ENCODE assay signal across 19 cellular contexts in the genomic region with DNA sequence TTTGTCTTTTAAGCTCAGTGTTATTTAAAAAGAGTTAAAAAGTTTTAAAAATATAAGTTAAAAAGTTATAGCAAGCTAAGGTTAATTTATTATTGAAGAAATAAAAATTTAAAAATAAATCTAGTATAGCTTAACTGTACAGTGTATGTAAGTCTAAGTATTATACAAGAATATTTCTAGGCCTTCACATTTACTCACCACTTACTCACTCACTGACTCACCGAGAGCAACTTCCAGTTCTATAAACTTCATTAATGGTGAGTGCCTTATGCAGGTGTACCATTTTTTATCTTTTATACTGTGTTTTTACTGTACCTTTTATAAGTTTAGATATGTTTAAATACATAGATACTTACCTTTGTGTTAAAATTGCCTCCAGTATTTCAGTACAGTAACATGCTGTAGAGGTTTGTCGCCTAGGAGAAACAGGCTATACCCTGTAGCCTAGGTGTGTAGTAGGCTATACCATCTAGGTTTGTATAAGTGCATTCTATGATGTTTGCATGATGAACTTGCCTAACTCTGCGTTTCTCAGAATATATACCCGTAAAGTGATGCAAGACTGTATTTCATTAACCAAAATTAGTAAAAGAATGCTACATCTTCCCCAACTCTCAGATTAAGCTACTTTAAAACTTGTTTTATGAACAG.
DNase-seq lines count a peak whose midpoint lies in the region; ATAC-seq, FAIRE-seq and TF ChIP-seq lines count a peak whose summit lies in the region.
"Had no signal": no experiment of that assay in that cellular context is flagged by ENCODE, and none has a peak within 500 bp of the region (broad histone marks: within the 10 kb centered on the region; RNA-seq: fewer than 3 reads in every experiment).

No MANE protein-coding gene starts in this region.

- no peak overlapping the region for H4K91ac ChIP-seq in IMR-90 (ENCODE audit: insufficient read depth, low read depth, low read length)

- H3K9me1 ChIP-seq in IMR-90 (ENCODE audit: insufficient read depth, low read length): no peaks in the 10 kb centered on the region
- H3K9me1 ChIP-seq in keratinocyte (ENCODE audit: control insufficient read depth, extremely low read depth, insufficient read depth, low read length): no peaks in the 10 kb centered on the region

- H3K27ac Mint-ChIP-seq in astrocyte (ENCODE audit: unreplicated experiment): no peak overlapping the region
- H3K27ac Mint-ChIP-seq: activated T-helper 1 cell treated with anti-CD3 and anti-CD28 coated beads, Interleukin-12 subunit alpha, Interleukin-12 subunit beta, Interleukin-2, Interleukin-4 antibody, amounts not matched to agents 30 ng/mL and 10 ng/mL and 1 ng/mL, durations not matched to agents 14 hours and 24 hours and 36 hours; memory B cell; stimulated activated naive B cell treated with anti-CD40 and anti-IgM and Interleukin-4, amounts not matched to agents 10 μg/mL and 1 μg/mL and 100 μg/mL, for 72 hours had no signal

- ATAC-seq in IMR-90 (ENCODE audit: low read depth): peak; percentile 84
- ATAC-seq: right lobe of liver; stimulated activated naive B cell treated with anti-CD40 and anti-IgM and Interleukin-4, amounts not matched to agents 10 μg/mL and 1 μg/mL and 100 μg/mL, for 72 hours; upper lobe of right lung had no signal

- no peaks in the 10 kb centered on the region for H3K79me2 ChIP-seq in astrocyte (ENCODE audit: insufficient read depth, low read length)
- no peaks in the 10 kb centered on the region for H3K79me2 ChIP-seq in keratinocyte (ENCODE audit: control insufficient read depth, insufficient read depth, low read length)

- FAIRE-seq in astrocyte (lab: Jason Lieb, UNC) (no peak), keratinocyte (lab: Jason Lieb, UNC) (no peak)

- POLR2A ChIA-PET in IMR-90 (lab: Charles Lee; ENCODE audit: unreplicated experiment): no interaction called here

- in situ Hi-C loops in IMR-90 (cut with MboI; ENCODE audit: low sequenced_read_pairs): no loop called here

- no peak overlapping the region for H2BK120ac ChIP-seq in IMR-90 (ENCODE audit: low read depth, low read length)

- no TSS peak for BruUV-seq in IMR-90 (replicated peaks; lab: Mats Ljungman, UMichigan)

- no peaks in the 10 kb centered on the region for H3K36me3 Mint-ChIP-seq in astrocyte (ENCODE audit: low read depth, unreplicated experiment)
- H3K36me3 Mint-ChIP-seq: memory B cell; stimulated activated naive B cell treated with anti-CD40 and anti-IgM and Interleukin-4, amounts not matched to agents 10 μg/mL and 1 μg/mL and 100 μg/mL, for 72 hours had no signal

- H3K27ac ChIP-seq in IMR-90 (ENCODE audit: insufficient read depth, low read length) (no peak overlapping the region), astrocyte (ENCODE audit: low read depth, low read length) (no peak overlapping the region), keratinocyte (ENCODE audit: control insufficient read depth, insufficient read depth, low read length) (no peak overlapping the region)
- H3K27ac ChIP-seq: ascending aorta, right lobe of liver, SJCRH30, upper lobe of right lung had no signal

- no peaks in the 10 kb centered on the region for H3K4me1 Mint-ChIP-seq in astrocyte (ENCODE audit: low read depth, unreplicated experiment)
- H3K4me1 Mint-ChIP-seq: neural crest cell had no signal

- intact Hi-C loops in IMR-90 (cut with micrococcal nuclease): no loop called here

- no peak overlapping the region for H3K56ac ChIP-seq in IMR-90 (ENCODE audit: extremely low read depth, insufficient read depth, low read length)

- WGBS in IMR-90 (ENCODE audit: extremely low coverage in 2 of 2, insufficient read length in 1 of 2), 2 experiments: no CpG with 5 or more reads among the region's 4 CpGs

- no peaks in the 10 kb centered on the region for H3K79me1 ChIP-seq in IMR-90 (ENCODE audit: low read depth in 1 of 2, low read length in 2 of 2)

- H4K8ac ChIP-seq in IMR-90 (ENCODE audit: low read depth in 2 of 2, low read length in 2 of 2): no peak overlapping the region

- no peak overlapping the region for H3K18ac ChIP-seq in IMR-90 (ENCODE audit: low read depth, low read length)

- no peak overlapping the region for H3K23ac ChIP-seq in IMR-90 (ENCODE audit: low read depth, low read length)

- no peaks in the 10 kb centered on the region for H3K27me3 Mint-ChIP-seq in astrocyte (ENCODE audit: low read depth, unreplicated experiment)

- no peak overlapping the region for H2BK15ac ChIP-seq in IMR-90 (ENCODE audit: low read depth, low read length)

- no peak overlapping the region for H3K14ac ChIP-seq in IMR-90 (replicated peaks; ENCODE audit: low read depth, low read length)

- no peaks in the 10 kb centered on the region for H3K36me3 ChIP-seq in IMR-90 (ENCODE audit: control insufficient read depth, insufficient read depth, low read length)
- no peaks in the 10 kb centered on the region for H3K36me3 ChIP-seq in astrocyte (ENCODE audit: insufficient read depth, low read length)
- H3K36me3 ChIP-seq in keratinocyte (ENCODE audit: control insufficient read depth in 2 of 2, extremely low read depth in 1 of 2, insufficient read depth in 2 of 2, low read length in 2 of 2): no peaks in the 10 kb centered on the region
- H3K36me3 ChIP-seq: ascending aorta, right lobe of liver, SJCRH30, upper lobe of right lung had no signal

- H2AFZ ChIP-seq in IMR-90 (replicated peaks; ENCODE audit: low read length, poor library complexity) (no peak overlapping the region), astrocyte (ENCODE audit: low read depth, low read length) (no peak overlapping the region), keratinocyte (ENCODE audit: control insufficient read depth, low read length) (no peak overlapping the region)

- H3K27me3 ChIP-seq in IMR-90 (ENCODE audit: control insufficient read depth, insufficient read depth, low read length) (peaks cover 2% of the 10 kb centered on the region; the same call in 1 of the 2 replicates), astrocyte (ENCODE audit: insufficient read depth, low read length) (no peaks in the 10 kb centered on the region), keratinocyte (ENCODE audit: control insufficient read depth, extremely low read depth, insufficient read depth, low read length) (no peaks in the 10 kb centered on the region)
- H3K27me3 ChIP-seq: ascending aorta, right lobe of liver, SJCRH30, upper lobe of right lung had no signal

- H2AK9ac ChIP-seq in IMR-90 (replicated peaks; ENCODE audit: low read depth, low read length, poor library complexity): no peak overlapping the region

- no peak overlapping the region for H2BK5ac ChIP-seq in IMR-90 (ENCODE audit: low read depth, low read length, poor library complexity, severe bottlenecking)

- no peak overlapping the region for H2AK5ac ChIP-seq in IMR-90 (ENCODE audit: low read depth, low read length)

- H3K4ac ChIP-seq in IMR-90 (ENCODE audit: low read depth, low read length): no peak overlapping the region

- no peak overlapping the region for H3K4me3 Mint-ChIP-seq in astrocyte (ENCODE audit: unreplicated experiment)
- H3K4me3 Mint-ChIP-seq: activated T-helper 1 cell treated with anti-CD3 and anti-CD28 coated beads, Interleukin-12 subunit alpha, Interleukin-12 subunit beta, Interleukin-2, Interleukin-4 antibody, amounts not matched to agents 30 ng/mL and 10 ng/mL and 1 ng/mL, durations not matched to agents 14 hours and 24 hours and 36 hours; memory B cell; neural crest cell; stimulated activated naive B cell treated with anti-CD40 and anti-IgM and Interleukin-4, amounts not matched to agents 10 μg/mL and 1 μg/mL and 100 μg/mL, for 72 hours had no signal

- H3K9me3 ChIP-seq in IMR-90 (ENCODE audit: control insufficient read depth, insufficient read depth, low read length): no peaks in the 10 kb centered on the region
- no peaks in the 10 kb centered on the region for H3K9me3 ChIP-seq in astrocyte (ENCODE audit: insufficient read depth, low read depth, low read length)
- H3K9me3 ChIP-seq in keratinocyte (ENCODE audit: control insufficient read depth, low read depth, low read length): no peaks in the 10 kb centered on the region
- H3K9me3 ChIP-seq: ascending aorta, right lobe of liver, SJCRH30, upper lobe of right lung had no signal

- TF ChIP-seq CTCF in IMR-90 (conservative IDR thresholded peaks at IDR 0.05; ENCODE audit: low read depth, low read length) (no peak), astrocyte (IDR thresholded peaks at IDR 0.05; ENCODE audit: insufficient read depth, low read depth, low read length) (no peak), keratinocyte (optimal IDR thresholded peaks at IDR 0.05 in 1 of 3, IDR thresholded peaks at IDR 0.05 in 1 of 3, conservative IDR thresholded peaks at IDR 0.05 in 1 of 3; ENCODE audit: extremely low read depth in 1 of 3, insufficient read depth in 2 of 3, low read length in 3 of 3) (no peak)

- dilution Hi-C loops in IMR-90 (cut with HindIII; ENCODE audit: low sequenced_read_pairs, unreplicated experiment) (no loop called here), keratinocyte (cut with MboI; ENCODE audit: extremely low pct_ligation_motif_present, low sequenced_read_pairs) (no loop called here)

- H3K9ac ChIP-seq in IMR-90 (ENCODE audit: low read depth, low read length) (no peak overlapping the region), astrocyte (ENCODE audit: low read length) (no peak overlapping the region), keratinocyte (ENCODE audit: control insufficient read depth, extremely low read depth, insufficient read depth, low read length) (no peak overlapping the region)

- no peaks in the 10 kb centered on the region for H4K20me1 ChIP-seq in IMR-90 (ENCODE audit: insufficient read depth, low read length)
- H4K20me1 ChIP-seq in astrocyte (ENCODE audit: insufficient read depth, low read length): no peaks in the 10 kb centered on the region
- no peaks in the 10 kb centered on the region for H4K20me1 ChIP-seq in keratinocyte (ENCODE audit: control insufficient read depth, extremely low read depth, insufficient read depth, low read length)

- no peak for TF ChIP-seq RAD21 in IMR-90 (IDR thresholded peaks at IDR 0.05; ENCODE audit: low read length)

- DNase-seq in EL: peak; percentile 43
- peak; percentile 85 for DNase-seq in IMR-90
- peak; percentile 38 for DNase-seq in astrocyte (ENCODE audit: low read depth)
- DNase-seq in keratinocyte (ENCODE audit: low read depth, low spot score): peak; percentile 2
- no peak for DNase-seq in NCI-H2227 (lab: John Stamatoyannopoulos, UW; ENCODE audit: unreplicated experiment)
- DNase-seq in AG20443 (ENCODE audit: low spot score): no peak
- DNase-seq in HK-2 (ENCODE audit: unreplicated experiment): no peak
- DNase-seq: activated CD4-positive, alpha-beta T cell treated with anti-CD3 and anti-CD28 coated beads, Interleukin-2, amount 50 U/mL, for 48 hours; C1 segment of cervical spinal cord; cortex of kidney; NK-92 treated with Interleukin-12 subunit alpha and Interleukin-12 subunit beta, amount 100 ng/mL, for 24 hours; right lobe of liver; SJCRH30; stimulated activated naive B cell treated with anti-CD40 and anti-IgM and Interleukin-4, amounts not matched to agents 10 μg/mL and 1 μg/mL and 100 μg/mL, for 72 hours; upper lobe of right lung had no signal

- no peak overlapping the region for H2BK20ac ChIP-seq in IMR-90 (ENCODE audit: low read depth, low read length)

- H3K4me1 ChIP-seq in IMR-90 (ENCODE audit: control insufficient read depth, insufficient read depth, low read length) (peaks cover 2% of the 10 kb centered on the region; the same call in 1 of the 2 replicates), astrocyte (ENCODE audit: insufficient read depth, low read length) (no peaks in the 10 kb centered on the region), keratinocyte (ENCODE audit: control insufficient read depth, extremely low read depth, insufficient read depth, low read length) (no peaks in the 10 kb centered on the region)
- H3K4me1 ChIP-seq: ascending aorta, right lobe of liver, SJCRH30, upper lobe of right lung had no signal

- no peaks in the 10 kb centered on the region for H3K9me3 Mint-ChIP-seq in astrocyte (ENCODE audit: unreplicated experiment)
- H3K9me3 Mint-ChIP-seq: activated T-helper 1 cell treated with anti-CD3 and anti-CD28 coated beads, Interleukin-12 subunit alpha, Interleukin-12 subunit beta, Interleukin-2, Interleukin-4 antibody, amounts not matched to agents 30 ng/mL and 10 ng/mL and 1 ng/mL, durations not matched to agents 14 hours and 24 hours and 36 hours; memory B cell; stimulated activated naive B cell treated with anti-CD40 and anti-IgM and Interleukin-4, amounts not matched to agents 10 μg/mL and 1 μg/mL and 100 μg/mL, for 72 hours had no signal

- TF ChIP-seq POLR2A in IMR-90 (IDR thresholded peaks at IDR 0.05; ENCODE audit: low read depth, low read length): no peak

- no peak overlapping the region for H4K5ac ChIP-seq in IMR-90 (ENCODE audit: low read depth, low read length)

- CTCF ChIA-PET in IMR-90 (lab: Yijun Ruan, JAX): interaction anchor here (0.8 kb wide), 1 partner anchor 13 kb away, joined by 3 read pairs; no protein-coding TSS in a partner anchor

- no peak overlapping the region for H3K4me3 ChIP-seq in IMR-90 (ENCODE audit: insufficient read depth, low read depth, low read length)
- no peak overlapping the region for H3K4me3 ChIP-seq in astrocyte (ENCODE audit: insufficient read depth, low read depth, low read length)
- no peak overlapping the region for H3K4me3 ChIP-seq in keratinocyte (ENCODE audit: control insufficient read depth in 2 of 3, extremely low read depth in 1 of 3, insufficient read depth in 2 of 3, low read depth in 1 of 3, low read length in 3 of 3)
- H3K4me3 ChIP-seq: ascending aorta, right lobe of liver, SJCRH30, upper lobe of right lung had no signal

- H3K4me2 ChIP-seq in IMR-90 (ENCODE audit: low read depth, low read length): no peak overlapping the region
- H3K4me2 ChIP-seq in astrocyte (ENCODE audit: low read length): no peak overlapping the region
- no peak overlapping the region for H3K4me2 ChIP-seq in keratinocyte (ENCODE audit: control insufficient read depth, extremely low read depth, insufficient read depth, low read depth, low read length)

Comparison
In these comparisons a context has a peak if more than half of its experiments do, and no peak if none do; other contexts are left out.
1. DNase-seq: peak in EL (single experiment), IMR-90 (single experiment), astrocyte (single experiment) and keratinocyte (single experiment); none in NCI-H2227 (single experiment), AG20443 (single experiment) and HK-2 (single experiment).